1 cellular context compared by ENCODE assay signal in genomic region chr19:55476100-55476775, GRCh38.
A peak's percentile ranks its signal among the peaks of the same experiment; 100 is the strongest.
TF ChIP-seq lines count a peak whose summit lies in the region.

Gene ZNF628, plus strand, starts transcription at chr19:55476617. Its CDS starts 3,294 bp downstream, at chr19:55479911.

TF ChIP-seq in HepG2, 621 proteins besides CTCF, POLR2A, EP300 and RAD21 (continued from another document and continues in another):
- TF ChIP-seq HOMEZ (CRISPR knock-in tag; IDR thresholded peaks at IDR 0.05; ENCODE audit: low read depth) (0 out of 2 replicates have a peak, but pooled peaks have one; percentile 42), TP53 (CRISPR knock-in tag; conservative IDR thresholded peaks at IDR 0.05) (0 out of 2 replicates have a peak, but pooled peaks have one; percentile 44), SMAD3 (CRISPR knock-in tag; IDR thresholded peaks at IDR 0.05) (peak; percentile 67; the same call in 1 of the 2 replicates), EEA1 (CRISPR knock-in tag; IDR thresholded peaks at IDR 0.05; ENCODE audit: borderline replicate concordance) (peak; percentile 44; the same call in 1 of the 2 replicates), THAP7 (CRISPR knock-in tag; IDR thresholded peaks at IDR 0.05) (0 out of 2 replicates have a peak, but pooled peaks have one; percentile 27), SMYD3 (CRISPR knock-in tag; IDR thresholded peaks at IDR 0.05) (no peak; the same call in 1 of the 2 replicates), AFF4 (CRISPR knock-in tag; IDR thresholded peaks at IDR 0.05) (no peak), JUN (CRISPR knock-in tag; IDR thresholded peaks at IDR 0.05) (peak; percentile 68; the same call in 1 of the 2 replicates), SMARCC2 (IDR thresholded peaks at IDR 0.05) (no peak), ZNF281 (CRISPR knock-in tag; IDR thresholded peaks at IDR 0.05; ENCODE audit: borderline replicate concordance) (peak; percentile 61; the same call in 1 of the 2 replicates), ZNF552 (CRISPR knock-in tag; IDR thresholded peaks at IDR 0.05; ENCODE audit: borderline replicate concordance) (no peak), RBAK (CRISPR knock-in tag; IDR thresholded peaks at IDR 0.05) (no peak), ZNF230 (CRISPR knock-in tag; IDR thresholded peaks at IDR 0.05) (peak; percentile 92), RBFOX2 (IDR thresholded peaks at IDR 0.05; ENCODE audit: low read depth, low read length) (peak; percentile 93), JUNB (CRISPR knock-in tag; IDR thresholded peaks at IDR 0.05; ENCODE audit: borderline replicate concordance) (no peak), ARNT (IDR thresholded peaks at IDR 0.05) (no peak), MBNL3 (CRISPR knock-in tag; conservative IDR thresholded peaks at IDR 0.05) (no peak), AKAP8 (CRISPR knock-in tag; IDR thresholded peaks at IDR 0.05) (no peak), CREB1 (IDR thresholded peaks at IDR 0.05) (peak; percentile 95), CREB1 (CRISPR knock-in tag; IDR thresholded peaks at IDR 0.05) (peak; percentile 97), ZNF615 (CRISPR knock-in tag; IDR thresholded peaks at IDR 0.05; ENCODE audit: borderline replicate concordance) (0 out of 2 replicates have a peak, but pooled peaks have one; percentile 25), ZSCAN21 (CRISPR knock-in tag; IDR thresholded peaks at IDR 0.05; ENCODE audit: borderline replicate concordance) (peak; percentile 75), PHF21A (CRISPR knock-in tag; IDR thresholded peaks at IDR 0.05) (peak; percentile 7; the same call in 1 of the 2 replicates), TOPORS (CRISPR knock-in tag; IDR thresholded peaks at IDR 0.05) (no peak), PTBP1 (IDR thresholded peaks at IDR 0.05; ENCODE audit: low read depth, low read length, poor library complexity, severe bottlenecking) (no peak), HDAC6 (IDR thresholded peaks at IDR 0.05; ENCODE audit: low read depth, low read length) (no peak), ZBTB3 (CRISPR knock-in tag; IDR thresholded peaks at IDR 0.05; ENCODE audit: borderline replicate concordance, low read depth) (no peak), CHCHD3 (CRISPR knock-in tag; IDR thresholded peaks at IDR 0.05) (no peak), TRIM22 (IDR thresholded peaks at IDR 0.05) (no peak), MEF2D (CRISPR knock-in tag; IDR thresholded peaks at IDR 0.05) (peak; percentile 83), ZNF335 (CRISPR knock-in tag; IDR thresholded peaks at IDR 0.05) (no peak), ZSCAN22 (CRISPR knock-in tag; IDR thresholded peaks at IDR 0.05) (no peak), ZNF747 (CRISPR knock-in tag; IDR thresholded peaks at IDR 0.05; ENCODE audit: borderline replicate concordance) (0 out of 2 replicates have a peak, but pooled peaks have one; percentile 20), ETV6 (CRISPR knock-in tag; conservative IDR thresholded peaks at IDR 0.05) (no peak), ATAD3A (CRISPR knock-in tag; IDR thresholded peaks at IDR 0.05) (no peak), ZNF614 (CRISPR knock-in tag; IDR thresholded peaks at IDR 0.05; ENCODE audit: borderline replicate concordance) (no peak), ZNF598 (CRISPR knock-in tag; IDR thresholded peaks at IDR 0.05; ENCODE audit: borderline replicate concordance) (peak; percentile 92; the same call in 1 of the 2 replicates), MBD4 (IDR thresholded peaks at IDR 0.05; ENCODE audit: borderline replicate concordance, low read length) (no peak), REXO4 (CRISPR knock-in tag; IDR thresholded peaks at IDR 0.05; ENCODE audit: borderline replicate concordance) (no peak), ZNF547 (CRISPR knock-in tag; IDR thresholded peaks at IDR 0.05) (peak; percentile 95), JDP2 (CRISPR knock-in tag; IDR thresholded peaks at IDR 0.05; ENCODE audit: borderline replicate concordance) (no peak; the same call in 1 of the 2 replicates), ZNF513 (CRISPR knock-in tag; conservative IDR thresholded peaks at IDR 0.05) (no peak), ZNF713 (CRISPR knock-in tag; IDR thresholded peaks at IDR 0.05) (0 out of 2 replicates have a peak, but pooled peaks have one; percentile 44), ONECUT2 (CRISPR knock-in tag; IDR thresholded peaks at IDR 0.05) (0 out of 2 replicates have a peak, but pooled peaks have one; percentile 29), POGK (CRISPR knock-in tag; conservative IDR thresholded peaks at IDR 0.05) (peak; percentile 82), ZNF205 (CRISPR knock-in tag; IDR thresholded peaks at IDR 0.05) (peak; percentile 73; the same call in 1 of the 2 replicates), NRL (CRISPR knock-in tag; IDR thresholded peaks at IDR 0.05; ENCODE audit: borderline replicate concordance) (peak; percentile 94), FOXK2 (IDR thresholded peaks at IDR 0.05) (no peak), SMC3 (IDR thresholded peaks at IDR 0.05; ENCODE audit: low read length) (no peak), FOXC1 (CRISPR knock-in tag; IDR thresholded peaks at IDR 0.05; ENCODE audit: borderline replicate concordance) (peak; percentile 95), MTERF4 (CRISPR knock-in tag; IDR thresholded peaks at IDR 0.05) (0 out of 2 replicates have a peak, but pooled peaks have one; percentile 50), TCF7 (IDR thresholded peaks at IDR 0.05; ENCODE audit: low read depth) (no peak), TGIF2 (CRISPR knock-in tag; IDR thresholded peaks at IDR 0.05) (0 out of 2 replicates have a peak, but pooled peaks have one; percentile 33), ZNF10 (CRISPR knock-in tag; IDR thresholded peaks at IDR 0.05; ENCODE audit: borderline replicate concordance, low read depth) (no peak), MXD1 (CRISPR knock-in tag; IDR thresholded peaks at IDR 0.05) (peak; percentile 80), ZNF572 (CRISPR knock-in tag; IDR thresholded peaks at IDR 0.05) (no peak), MYNN (CRISPR knock-in tag; IDR thresholded peaks at IDR 0.05; ENCODE audit: low read depth) (no peak)
